ENCODE assay signal across 20 cellular contexts in genomic region chr18:79578396-79579260, GRCh38.
DNase-seq lines count a peak whose midpoint lies in the region; ATAC-seq, FAIRE-seq and TF ChIP-seq lines count a peak whose summit lies in the region.
"Had no signal": no experiment of that assay in that cellular context is flagged by ENCODE, and none has a peak within 500 bp of the region (broad histone marks: within the 10 kb centered on the region; RNA-seq: fewer than 3 reads in every experiment).

No MANE protein-coding gene starts in this region.

- no TSS peak for BruUV-seq in OCI-LY7 (replicated peaks; lab: Mats Ljungman, UMichigan)

- ATAC-seq in left ventricle myocardium superior (no peak), Right ventricle myocardium inferior (no peak), body of pancreas (no peak), upper lobe of right lung (no peak)
- ATAC-seq: activated CD4-positive, CD25-positive, alpha-beta regulatory T cell treated with anti-CD3 and anti-CD28 coated beads, Interleukin-2, amount 50 U/mL, for 24 hours; gastrocnemius medialis had no signal

- POLR2A ChIA-PET in OCI-LY7 (lab: Charles Lee) = no interaction called here

- H3K4me1 ChIP-seq in body of pancreas (peaks cover 33% of the 10 kb centered on the region), upper lobe of right lung (peaks cover 14% of the 10 kb centered on the region), OCI-LY7 (ENCODE audit: insufficient read depth, low read length, poor library complexity, severe bottlenecking) (no peaks in the 10 kb centered on the region)
- H3K4me1 ChIP-seq: Caco-2 had no signal

- no peak for TF ChIP-seq CTCF in body of pancreas (IDR thresholded peaks at IDR 0.05)
- TF ChIP-seq CTCF in upper lobe of right lung (IDR thresholded peaks at IDR 0.05) = no peak
- TF ChIP-seq CTCF in D721Med (IDR thresholded peaks at IDR 0.05; ENCODE audit: insufficient read depth, missing control alignments) = no peak
- no peak for TF ChIP-seq CTCF in OCI-LY7 (conservative IDR thresholded peaks at IDR 0.05; ENCODE audit: low read length)

- no peaks in the 10 kb centered on the region for H3K9me2 ChIP-seq in OCI-LY7 (ENCODE audit: insufficient read depth, low read length)

- H3K36me3 ChIP-seq in body of pancreas (replicated peaks in 1 of 2; ENCODE audit: insufficient read depth in 1 of 2, low read depth in 2 of 2) (no peaks in the 10 kb centered on the region), upper lobe of right lung (no peaks in the 10 kb centered on the region), OCI-LY7 (ENCODE audit: insufficient read depth, low read length) (no peaks in the 10 kb centered on the region)
- H3K36me3 ChIP-seq: brain microvascular endothelial cell, gastrocnemius medialis had no signal

- no peaks in the 10 kb centered on the region for H3K79me2 ChIP-seq in OCI-LY7 (ENCODE audit: insufficient read depth, low read depth, low read length)

- no peak overlapping the region for H3K4me2 ChIP-seq in OCI-LY7 (ENCODE audit: low read length)
- H3K4me2 ChIP-seq: PC-9 had no signal

- no peak overlapping the region for H2AFZ ChIP-seq in OCI-LY7 (ENCODE audit: low read length)
- H2AFZ ChIP-seq: PC-9 had no signal

- H3K9me3 ChIP-seq in body of pancreas (no peaks in the 10 kb centered on the region), upper lobe of right lung (peaks cover 2% of the 10 kb centered on the region), OCI-LY7 (ENCODE audit: low read length) (no peaks in the 10 kb centered on the region)
- H3K9me3 ChIP-seq: Caco-2 had no signal

- H3K27ac ChIP-seq in body of pancreas (peak overlapping the region in 1 of 4 donors; percentile 85), upper lobe of right lung (no peak overlapping the region), OCI-LY7 (ENCODE audit: low read depth, low read length, poor library complexity, severe bottlenecking) (no peak overlapping the region)
- H3K27ac ChIP-seq: brain microvascular endothelial cell, gastrocnemius medialis, PC-9 had no signal

- WGBS in body of pancreas, 2 donors = 64 to 81% methylated on average over 20 to 27 of the region's 27 CpGs

- intact Hi-C loops in left ventricle myocardium superior (cut with micrococcal nuclease) = no loop called here
- intact Hi-C loops in Right ventricle myocardium inferior (cut with DNase I) = no loop called here
- intact Hi-C loops in body of pancreas (cut with DNase I) = no loop called here
- intact Hi-C loops in upper lobe of right lung (cut with DNase I) = no loop called here
- intact Hi-C loops in OCI-LY7 (cut with micrococcal nuclease; ENCODE audit: unreplicated experiment) = no loop called here

- no peaks in the 10 kb centered on the region for H3K27me3 ChIP-seq in body of pancreas
- H3K27me3 ChIP-seq in upper lobe of right lung = no peaks in the 10 kb centered on the region
- H3K27me3 ChIP-seq: brain microvascular endothelial cell had no signal

- CTCF ChIA-PET in OCI-LY7 (lab: Charles Lee; ENCODE audit: unreplicated experiment) = no interaction called here

- TF ChIP-seq POLR2A in body of pancreas (IDR thresholded peaks at IDR 0.05) = no peak

- H4K20me1 ChIP-seq in OCI-LY7 (ENCODE audit: insufficient read depth, low read length) = no peaks in the 10 kb centered on the region

- peak; percentile 26 for DNase-seq in left ventricle myocardium superior
- DNase-seq in Right ventricle myocardium inferior (ENCODE audit: missing footprints) = no peak
- DNase-seq in body of pancreas = peak in 3 of 4 donors; percentile 30 to 56 (median 36)
- DNase-seq in mesenteric fat pad (ENCODE audit: low spot score) = peak; percentile 87
- DNase-seq in upper lobe of right lung = peak; percentile 59
- DNase-seq in D721Med (ENCODE audit: insufficient read length, low spot score) = no peak
- DNase-seq in activated gamma-delta T cell (lab: John Stamatoyannopoulos, UW) = no peak
- no peak for DNase-seq in OCI-LY7 (ENCODE audit: low spot score)
- DNase-seq: activated naive CD4-positive, alpha-beta T cell treated with anti-CD3 and anti-CD28 coated beads for 36 hours; Caco-2; gastrocnemius medialis; HCEC 1CT; NCI-H2081; NCI-H748 treated with DMSO at 0.1 percent for 48 hours; PC-9 had no signal

- H3K4me3 ChIP-seq in body of pancreas = no peak overlapping the region
- no peak overlapping the region for H3K4me3 ChIP-seq in upper lobe of right lung
- H3K4me3 ChIP-seq in OCI-LY7 (ENCODE audit: low read depth, low read length, poor library complexity, severe bottlenecking) = no peak overlapping the region
- H3K4me3 ChIP-seq: gastrocnemius medialis, K562, lung, PC-9, skin epidermis had no signal

- no peak for FAIRE-seq in D721Med (lab: Jason Lieb, UNC)
- FAIRE-seq: K562 had no signal

Comparison
In these comparisons a context has a peak if more than half of its experiments do, and no peak if none do; other contexts are left out.
1. DNase-seq: peak in left ventricle myocardium superior (single experiment), body of pancreas (3 of 4), mesenteric fat pad (single experiment) and upper lobe of right lung (single experiment); none in Right ventricle myocardium inferior (single experiment), D721Med (single experiment), activated gamma-delta T cell (single experiment) and OCI-LY7 (single experiment).